ENCODE assay signal across 15 cellular contexts in the genomic region with DNA sequence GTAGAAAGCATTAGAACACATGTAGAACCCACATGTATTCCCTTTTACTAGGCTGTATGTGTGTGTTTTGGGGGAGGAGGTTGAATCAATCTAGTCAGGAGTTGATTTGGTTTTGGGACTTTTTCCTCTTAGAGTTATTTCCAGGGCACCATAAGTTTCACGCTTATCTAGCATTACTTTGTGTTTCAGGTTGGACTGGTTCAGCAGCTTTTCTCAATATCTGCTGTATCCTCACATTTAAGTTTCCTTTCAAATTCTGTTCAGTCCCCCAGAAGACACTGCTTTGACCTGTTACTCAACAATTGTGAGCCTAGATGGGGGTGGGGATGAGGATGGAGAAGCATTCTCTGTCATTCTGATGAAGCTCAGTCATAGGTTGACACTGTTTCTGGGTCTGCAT. TPM values are rescaled to one million over a fixed set of nuclear protein-coding genes. Genes with fewer than 3 reads are reported as not detected.
"Had no signal": no experiment of that assay in that cellular context is flagged by ENCODE, and none has a peak within 500 bp of the region (broad histone marks: within the 10 kb centered on the region; RNA-seq: fewer than 3 reads in every experiment).

No MANE protein-coding gene starts in this region.

RNA-seq across cellular contexts. Expression of gene TRIM43B, which starts 7.5 kb away (rescaled TPM):
- total RNA-seq: activated CD4-positive, alpha-beta T cell treated with anti-CD3 and anti-CD28 coated beads for 36 hours; activated CD4-positive, alpha-beta T cell treated with anti-CD3 and anti-CD28 coated beads, Interleukin-2, amount 10 ng/mL, durations not matched to agents 7 days and 5 days; activated CD8-positive, alpha-beta T cell treated with anti-CD3 and anti-CD28 coated beads, Interleukin-2, amount 10 ng/mL, durations not matched to agents 7 days and 5 days; activated naive CD8-positive, alpha-beta T cell treated with anti-CD3 and anti-CD28 coated beads, Interleukin-2, amount 10 ng/mL, durations not matched to agents 7 days and 5 days; activated T-helper 2 cell treated with anti-CD3 and anti-CD28 coated beads, Interferon-gamma antibody, Interleukin-2, Interleukin-4, amounts not matched to agents 10 μg/mL and 5 μg/mL and 100 μg/mL, durations not matched to agents 14 hours and 24 hours and 36 hours; ascending aorta; breast epithelium; LHCN-M2; M059J; Right ventricle myocardium inferior; SK-MEL-5; T-cell; T-helper 17 cell; WTC11 had no signal
- polyA plus RNA-seq: adipose tissue had no signal
